In the genomic region with DNA sequence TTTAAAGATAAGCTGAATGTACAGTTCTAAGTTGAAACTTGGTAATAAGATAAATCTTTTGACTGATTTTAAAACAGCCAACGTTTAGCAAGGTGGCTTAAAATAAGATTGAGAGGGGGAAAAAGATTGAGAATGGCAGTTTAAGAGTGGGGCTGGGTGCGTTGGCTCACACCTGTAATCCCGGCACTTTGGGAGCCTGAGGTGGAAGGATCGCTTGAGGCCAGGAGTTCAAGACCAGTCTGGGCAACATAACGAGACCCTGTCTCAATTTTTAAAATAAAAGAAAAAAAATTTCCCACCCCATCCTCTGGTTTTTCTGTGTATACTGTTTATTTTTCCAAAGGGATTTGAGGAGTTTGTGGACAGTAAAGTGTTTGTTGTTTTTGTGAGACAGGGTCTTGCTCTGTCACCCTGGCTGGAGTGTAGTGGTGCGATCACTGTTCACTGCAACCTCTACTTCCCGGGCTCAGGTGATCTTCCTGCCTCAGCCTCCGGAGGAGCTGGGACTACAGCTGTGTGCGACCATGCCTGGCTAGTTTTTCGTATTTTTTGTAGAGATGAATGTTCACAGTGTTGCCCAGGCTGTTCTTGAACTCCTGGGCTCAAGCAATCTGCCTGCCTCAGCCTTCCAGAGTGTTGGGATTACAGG, we compare ENCODE assay signal across 9 cellular contexts. TPM values are rescaled to one million over a fixed set of nuclear protein-coding genes. Genes with fewer than 3 reads are reported as not detected.
DNase-seq lines count a peak whose midpoint lies in the region; ATAC-seq and TF ChIP-seq lines count a peak whose summit lies in the region.
"Had no signal": no experiment of that assay in that cellular context is flagged by ENCODE, and none has a peak within 500 bp of the region (broad histone marks: within the 10 kb centered on the region; RNA-seq: fewer than 3 reads in every experiment).

No MANE protein-coding gene starts in this region.

- H3K4me1 ChIP-seq in gastroesophageal sphincter (peaks cover 0 to 41% (median 8%) of the 10 kb centered on the region in 3 donors), stomach (peaks cover 21 to 59% (median 40%) of the 10 kb centered on the region in 4 donors)

- H3K27me3 ChIP-seq in gastroesophageal sphincter: no peaks in the 10 kb centered on the region
- no peaks in the 10 kb centered on the region for H3K27me3 ChIP-seq in stomach

- peaks cover 14% of the 10 kb centered on the region for H3K36me3 Mint-ChIP-seq in T-helper 2 cell treated with Interferon-gamma antibody and Interleukin-4, amounts not matched to agents 5 μg/mL and 100 μg/mL, for 36 hours (ENCODE audit: low read depth)
- H3K36me3 Mint-ChIP-seq in T-helper 17 cell (ENCODE audit: low read depth): no peaks in the 10 kb centered on the region

- H3K27me3 Mint-ChIP-seq in T-helper 2 cell treated with Interferon-gamma antibody and Interleukin-4, amounts not matched to agents 5 μg/mL and 100 μg/mL, for 36 hours (ENCODE audit: low read depth): no peaks in the 10 kb centered on the region
- H3K27me3 Mint-ChIP-seq in T-helper 17 cell: no peaks in the 10 kb centered on the region

- ATAC-seq in T-helper 17 cell (no peak), gastroesophageal sphincter (no peak)

- no peak for DNase-seq in T-helper 2 cell treated with Interferon-gamma antibody and Interleukin-4, amounts not matched to agents 5 μg/mL and 100 μg/mL, for 36 hours (ENCODE audit: low spot score)
- DNase-seq in T-helper 2 cell: no peak
- DNase-seq in T-helper 17 cell: no peak
- DNase-seq in stomach: no peak
- no peak for DNase-seq in NCI-H1417 treated with DMSO at 0.1 percent for 48 hours (lab: John Stamatoyannopoulos, UW)
- no peak for DNase-seq in UCSD-AML1 (lab: John Stamatoyannopoulos, UW; ENCODE audit: unreplicated experiment)
- no peak for DNase-seq in hypothalamus (lab: John Stamatoyannopoulos, UW)
- DNase-seq: stimulated activated CD4-positive, alpha-beta T cell treated with anti-CD3 and anti-CD28 coated beads, Interleukin-1b, Interleukin-23, amount 100 ng/mL, for 48 hours had no signal

- peaks cover 2% of the 10 kb centered on the region for H3K9me3 ChIP-seq in T-helper 17 cell (ENCODE audit: control insufficient read depth, low read length, poor library complexity, severe bottlenecking)
- no peaks in the 10 kb centered on the region for H3K9me3 ChIP-seq in gastroesophageal sphincter
- H3K9me3 ChIP-seq in stomach: no peaks in the 10 kb centered on the region

- peaks cover 41% of the 10 kb centered on the region for H3K4me1 Mint-ChIP-seq in T-helper 2 cell treated with Interferon-gamma antibody and Interleukin-4, amounts not matched to agents 5 μg/mL and 100 μg/mL, for 36 hours (ENCODE audit: low read depth)
- H3K4me1 Mint-ChIP-seq in T-helper 17 cell: peaks cover 25% of the 10 kb centered on the region

- H3K27ac ChIP-seq in gastroesophageal sphincter: peak overlapping the region; percentile 26 to 96 (median 83)
- peak overlapping the region; percentile 46 to 97 (median 95) for H3K27ac ChIP-seq in stomach

- no peak for TF ChIP-seq POLR2A in gastroesophageal sphincter (IDR thresholded peaks at IDR 0.05)
- no peak for TF ChIP-seq POLR2A in stomach (IDR thresholded peaks at IDR 0.05)

- H3K36me3 ChIP-seq in gastroesophageal sphincter: no peaks in the 10 kb centered on the region
- no peaks in the 10 kb centered on the region for H3K36me3 ChIP-seq in stomach

- TF ChIP-seq EP300 in gastroesophageal sphincter (IDR thresholded peaks at IDR 0.05): no peak
- TF ChIP-seq EP300 in stomach (IDR thresholded peaks at IDR 0.05): no peak

- 57 to 66% methylated on average over 8 to 9 of the region's 10 CpGs for WGBS in gastroesophageal sphincter (ENCODE audit: low coverage in 1 of 2), 2 donors
- 45 to 61% (median 48%) methylated on average over 10 of the region's 10 CpGs for WGBS in stomach, 5 donors

- intact Hi-C loops in stomach (cut with DNase I; ENCODE audit: low total_unique reads): no loop called here

- H3K4me3 Mint-ChIP-seq in T-helper 2 cell treated with Interferon-gamma antibody and Interleukin-4, amounts not matched to agents 5 μg/mL and 100 μg/mL, for 36 hours: peak overlapping the region; percentile 28
- peak overlapping the region; percentile 15 for H3K4me3 Mint-ChIP-seq in T-helper 17 cell

- TF ChIP-seq CTCF in gastroesophageal sphincter (IDR thresholded peaks at IDR 0.05) (no peak), stomach (IDR thresholded peaks at IDR 0.05) (no peak)

- H3K4me3 ChIP-seq in gastroesophageal sphincter (no peak overlapping the region), stomach (peak overlapping the region in 2 of 4 donors; percentile 12 to 52)

- H3K9me3 Mint-ChIP-seq in T-helper 2 cell treated with Interferon-gamma antibody and Interleukin-4, amounts not matched to agents 5 μg/mL and 100 μg/mL, for 36 hours: no peaks in the 10 kb centered on the region

- H3K27ac Mint-ChIP-seq in T-helper 2 cell treated with Interferon-gamma antibody and Interleukin-4, amounts not matched to agents 5 μg/mL and 100 μg/mL, for 36 hours: peak overlapping the region; percentile 58
- peak overlapping the region; percentile 92 for H3K27ac Mint-ChIP-seq in T-helper 17 cell

RNA-seq across cellular contexts. Expression of a gene that starts 3.0 kb away (rescaled TPM):
- total RNA-seq in T-helper 17 cell: 10 to 100 TPM; 36.8 to 45.6 TPM
- total RNA-seq in gastroesophageal sphincter: 10 to 100 TPM; 17.5 to 22.5 (median 20.7) TPM
- total RNA-seq in stomach: 100 to 1,000 TPM in 1 of 5 donors, 10 to 100 TPM in 3, 1 to 10 TPM in 1; 2.3 to 159 (median 26.8) TPM
- 10 to 100 TPM in 2 of 3 donors, 1 to 10 TPM in 1; 8.3 to 13.3 (median 10.1) TPM for polyA plus RNA-seq in stomach

RNA-seq across cellular contexts. Expression of a gene that starts 50.4 kb away (rescaled TPM):
- 1 to 10 TPM; 8.8 to 9.4 TPM for total RNA-seq in T-helper 17 cell
- 10 to 100 TPM; 11.7 to 15.7 (median 13.2) TPM for total RNA-seq in gastroesophageal sphincter
- total RNA-seq in stomach: 10 to 100 TPM in 3 of 5 donors, 1 to 10 TPM in 1, under 1 TPM in 1; 0.58 to 16.3 (median 10.6) TPM
- 10 to 100 TPM in 2 of 3 donors, 1 to 10 TPM in 1; 9.5 to 13.7 (median 11.8) TPM for polyA plus RNA-seq in stomach
